In the genomic region with DNA sequence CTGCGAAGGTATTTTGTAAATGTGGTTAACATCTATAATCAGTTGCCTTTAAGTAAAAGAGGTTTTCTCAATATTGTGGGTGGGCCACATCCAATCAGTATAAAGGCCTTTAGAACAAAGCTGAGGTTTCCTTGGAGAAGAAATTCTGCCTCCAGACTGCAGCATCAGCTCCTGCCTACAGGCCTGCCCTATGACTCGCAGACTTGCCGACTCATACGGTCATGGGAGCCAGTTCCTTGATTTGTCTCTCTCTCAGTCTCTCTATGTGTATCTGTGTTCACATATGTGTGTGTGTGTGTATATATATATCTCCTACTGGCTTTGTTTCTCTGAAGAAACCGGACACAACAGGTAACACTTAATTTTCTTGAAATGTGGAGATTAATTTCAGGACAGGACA, we compare ENCODE assay signal across 12 cellular contexts. TPM values are rescaled to one million over a fixed set of nuclear protein-coding genes. Genes with fewer than 3 reads are reported as not detected.
DNase-seq lines count a peak whose midpoint lies in the region; ATAC-seq, FAIRE-seq and TF ChIP-seq lines count a peak whose summit lies in the region.
"Had no signal": no experiment of that assay in that cellular context is flagged by ENCODE, and none has a peak within 500 bp of the region (broad histone marks: within the 10 kb centered on the region; RNA-seq: fewer than 3 reads in every experiment).

No MANE protein-coding gene starts in this region.

- dilution Hi-C loops in keratinocyte (cut with MboI; ENCODE audit: extremely low pct_ligation_motif_present, low sequenced_read_pairs), result no loop called here

- FAIRE-seq in keratinocyte (lab: Jason Lieb, UNC), result peak; percentile 81
- FAIRE-seq in frontal cortex (lab: Jason Lieb, UNC), result no peak

- no peaks in the 10 kb centered on the region for H3K9me3 Mint-ChIP-seq in brain
- H3K9me3 Mint-ChIP-seq in effector memory CD8-positive, alpha-beta T cell, result no peaks in the 10 kb centered on the region
- H3K9me3 Mint-ChIP-seq: activated CD8-positive, alpha-beta T cell treated with anti-CD3 and anti-CD28 coated beads for 36 hours had no signal

- H3K9me1 ChIP-seq in keratinocyte (ENCODE audit: control insufficient read depth, extremely low read depth, insufficient read depth, low read length), result no peaks in the 10 kb centered on the region

- peaks cover 36% of the 10 kb centered on the region for H3K36me3 Mint-ChIP-seq in brain
- H3K36me3 Mint-ChIP-seq in effector memory CD8-positive, alpha-beta T cell (ENCODE audit: insufficient read depth), result peaks cover 10% of the 10 kb centered on the region

- no peaks in the 10 kb centered on the region for H4K20me1 ChIP-seq in keratinocyte (ENCODE audit: control insufficient read depth, extremely low read depth, insufficient read depth, low read length)
- H4K20me1 ChIP-seq in OCI-LY7 (ENCODE audit: insufficient read depth, low read length), result no peaks in the 10 kb centered on the region

- no peaks in the 10 kb centered on the region for H3K27me3 Mint-ChIP-seq in brain
- no peaks in the 10 kb centered on the region for H3K27me3 Mint-ChIP-seq in effector memory CD8-positive, alpha-beta T cell
- H3K27me3 Mint-ChIP-seq: activated CD8-positive, alpha-beta T cell treated with anti-CD3 and anti-CD28 coated beads for 36 hours; stimulated activated naive B cell treated with anti-CD40 and anti-IgM and Interleukin-4, amounts not matched to agents 10 μg/mL and 1 μg/mL and 100 μg/mL, for 72 hours had no signal

- peak overlapping the region in 4 of 5 experiments; percentile 13 to 58 (median 22) for H3K27ac Mint-ChIP-seq in brain
- H3K27ac Mint-ChIP-seq in effector memory CD8-positive, alpha-beta T cell, result no peak overlapping the region
- H3K27ac Mint-ChIP-seq: activated CD8-positive, alpha-beta T cell treated with anti-CD3 and anti-CD28 coated beads for 36 hours; stimulated activated naive B cell treated with anti-CD40 and anti-IgM and Interleukin-4, amounts not matched to agents 10 μg/mL and 1 μg/mL and 100 μg/mL, for 72 hours had no signal

- no peak overlapping the region for H3K4me3 Mint-ChIP-seq in brain
- no peak overlapping the region for H3K4me3 Mint-ChIP-seq in effector memory CD8-positive, alpha-beta T cell
- H3K4me3 Mint-ChIP-seq: activated CD8-positive, alpha-beta T cell treated with anti-CD3 and anti-CD28 coated beads for 36 hours; stimulated activated naive B cell treated with anti-CD40 and anti-IgM and Interleukin-4, amounts not matched to agents 10 μg/mL and 1 μg/mL and 100 μg/mL, for 72 hours had no signal

- H3K4me3 ChIP-seq in keratinocyte (ENCODE audit: control insufficient read depth in 2 of 3, extremely low read depth in 1 of 3, insufficient read depth in 2 of 3, low read depth in 1 of 3, low read length in 3 of 3) (no peak overlapping the region), OCI-LY7 (ENCODE audit: low read depth, low read length, poor library complexity, severe bottlenecking) (no peak overlapping the region)
- H3K4me3 ChIP-seq: PC-9 had no signal

- H3K79me2 ChIP-seq in keratinocyte (ENCODE audit: control insufficient read depth, insufficient read depth, low read length) (no peaks in the 10 kb centered on the region), OCI-LY7 (ENCODE audit: insufficient read depth, low read depth, low read length) (no peaks in the 10 kb centered on the region)

- H3K27me3 ChIP-seq in keratinocyte (ENCODE audit: control insufficient read depth, extremely low read depth, insufficient read depth, low read length), result no peaks in the 10 kb centered on the region

- H3K4me1 ChIP-seq in keratinocyte (ENCODE audit: control insufficient read depth, extremely low read depth, insufficient read depth, low read length) (peaks cover 7% of the 10 kb centered on the region), OCI-LY7 (ENCODE audit: insufficient read depth, low read length, poor library complexity, severe bottlenecking) (no peaks in the 10 kb centered on the region)

- peaks cover 19% of the 10 kb centered on the region for H3K4me1 Mint-ChIP-seq in brain
- no peaks in the 10 kb centered on the region for H3K4me1 Mint-ChIP-seq in effector memory CD8-positive, alpha-beta T cell (ENCODE audit: low read depth in 2 of 2)
- H3K4me1 Mint-ChIP-seq: stimulated activated naive B cell treated with anti-CD40 and anti-IgM and Interleukin-4, amounts not matched to agents 10 μg/mL and 1 μg/mL and 100 μg/mL, for 72 hours had no signal

- H3K9me3 ChIP-seq in keratinocyte (ENCODE audit: control insufficient read depth, low read depth, low read length), result no peaks in the 10 kb centered on the region
- no peaks in the 10 kb centered on the region for H3K9me3 ChIP-seq in OCI-LY7 (ENCODE audit: low read length)

- no peaks in the 10 kb centered on the region for H3K9me2 ChIP-seq in OCI-LY7 (ENCODE audit: insufficient read depth, low read length)

- intact Hi-C loops in OCI-LY7 (cut with micrococcal nuclease; ENCODE audit: unreplicated experiment), result no loop called here

- CTCF ChIA-PET in OCI-LY7 (lab: Charles Lee; ENCODE audit: unreplicated experiment), result no interaction called here

- DNase-seq in CD1c-positive myeloid dendritic cell (ENCODE audit: extremely low spot score) (peak; percentile 34), HPDE6-E6E7 (ENCODE audit: extremely low spot score) (peak; percentile 37), keratinocyte (ENCODE audit: low read depth, low spot score) (no peak), frontal cortex (ENCODE audit: low spot score in 2 of 2) (no peak), OCI-LY7 (ENCODE audit: low spot score) (no peak)
- no peak for DNase-seq in effector memory CD8-positive, alpha-beta T cell
- DNase-seq: activated CD8-positive, alpha-beta T cell treated with anti-CD3 and anti-CD28 coated beads for 36 hours; cortex of kidney; PC-9; stimulated activated naive B cell treated with anti-CD40 and anti-IgM and Interleukin-4, amounts not matched to agents 10 μg/mL and 1 μg/mL and 100 μg/mL, for 72 hours had no signal

- no peak overlapping the region for H3K9ac ChIP-seq in keratinocyte (ENCODE audit: control insufficient read depth, extremely low read depth, insufficient read depth, low read length)

- H2AFZ ChIP-seq in keratinocyte (ENCODE audit: control insufficient read depth, low read length) (no peak overlapping the region), OCI-LY7 (ENCODE audit: low read length) (no peak overlapping the region)
- H2AFZ ChIP-seq: PC-9 had no signal

- POLR2A ChIA-PET in OCI-LY7 (lab: Charles Lee), result interaction anchor here (0.9 kb wide), 1 partner anchor 204 kb away, joined by 3 read pairs; no protein-coding TSS in a partner anchor

- H3K36me3 ChIP-seq in keratinocyte (ENCODE audit: control insufficient read depth in 2 of 2, extremely low read depth in 1 of 2, insufficient read depth in 2 of 2, low read length in 2 of 2) (peaks cover 5 to 13% of the 10 kb centered on the region in 2 experiments), OCI-LY7 (ENCODE audit: insufficient read depth, low read length) (0 out of 2 replicates have a peak, but pooled peaks cover 3% of the 10 kb centered on the region)

- H3K4me2 ChIP-seq in keratinocyte (ENCODE audit: control insufficient read depth, extremely low read depth, insufficient read depth, low read depth, low read length) (no peak overlapping the region), OCI-LY7 (ENCODE audit: low read length) (no peak overlapping the region)
- H3K4me2 ChIP-seq: PC-9 had no signal

- BruUV-seq in OCI-LY7 (replicated peaks; lab: Mats Ljungman, UMichigan), result no TSS peak

- H3K27ac ChIP-seq in keratinocyte (ENCODE audit: control insufficient read depth, insufficient read depth, low read length), result no peak overlapping the region
- H3K27ac ChIP-seq in OCI-LY7 (ENCODE audit: low read depth, low read length, poor library complexity, severe bottlenecking), result no peak overlapping the region
- H3K27ac ChIP-seq: PC-9 had no signal

- no peak for ATAC-seq in effector memory CD8-positive, alpha-beta T cell (replicated peaks)
- no peak for ATAC-seq in HG03457 (IDR thresholded peaks at IDR 0.05; ENCODE audit: unreplicated experiment)
- ATAC-seq: activated CD8-positive, alpha-beta T cell treated with anti-CD3 and anti-CD28 coated beads for 36 hours had no signal

- TF ChIP-seq CTCF in brain (conservative IDR thresholded peaks at IDR 0.05), result no peak
- no peak for TF ChIP-seq CTCF in keratinocyte (optimal IDR thresholded peaks at IDR 0.05 in 1 of 3, IDR thresholded peaks at IDR 0.05 in 1 of 3, conservative IDR thresholded peaks at IDR 0.05 in 1 of 3; ENCODE audit: extremely low read depth in 1 of 3, insufficient read depth in 2 of 3, low read length in 3 of 3)
- no peak for TF ChIP-seq CTCF in OCI-LY7 (conservative IDR thresholded peaks at IDR 0.05; ENCODE audit: low read length)

RNA-seq across cellular contexts. Expression of gene SLC36A1, which starts 45.3 kb away (rescaled TPM):
- polyA plus RNA-seq in brain (ENCODE audit: insufficient read depth, low read depth, low replicate concordance), result 6.8 TPM
- polyA plus RNA-seq in keratinocyte, result 9.6 to 12.9 TPM (median 11.8 TPM) in 3 replicates
- polyA plus RNA-seq in keratinocyte (2011; ENCODE audit: low read depth), result 1.8 TPM
- polyA plus RNA-seq in keratinocyte (2011; cell fraction: cytosol; rRNA removed), result 8.2 and 10.8 TPM in 2 replicates
- 32.1 and 32.6 TPM in 2 replicates for polyA plus RNA-seq in keratinocyte (2011; cell fraction: nucleus; rRNA removed)
- polyA plus RNA-seq in keratinocyte (2012; ENCODE audit: low replicate concordance), result 3.8 and 7.7 TPM in 2 replicates
- polyA minus RNA-seq in keratinocyte, result 25.0 to 59.1 TPM (median 26.7 TPM) in 3 replicates
- 25.7 TPM for polyA minus RNA-seq in keratinocyte (2011; cell fraction: cytosol; rRNA and poly(A)+ RNA removed)
- 23.7 and 33.5 TPM in 2 replicates for polyA minus RNA-seq in keratinocyte (2011; cell fraction: nucleus; rRNA and poly(A)+ RNA removed)
- total RNA-seq in frontal cortex, result 19.2 TPM
- total RNA-seq in OCI-LY7 (2014; rRNA removed; shearing (Covaris generic)), result 6.7 and 11.6 TPM in 2 replicates
- 11.9 and 12.1 TPM in 2 replicates for total RNA-seq in OCI-LY7 (2022)

Comparison
In these comparisons a context has a peak if more than half of its experiments do, and no peak if none do; other contexts are left out.
1. DNase-seq: peak in CD1c-positive myeloid dendritic cell (single experiment) and HPDE6-E6E7 (single experiment); none in keratinocyte (single experiment), effector memory CD8-positive, alpha-beta T cell (0 of 3), frontal cortex (0 of 2) and OCI-LY7 (single experiment).
2. H3K27ac Mint-ChIP-seq: peak in brain (4 of 5); none in effector memory CD8-positive, alpha-beta T cell (0 of 2).